In the genomic region with DNA sequence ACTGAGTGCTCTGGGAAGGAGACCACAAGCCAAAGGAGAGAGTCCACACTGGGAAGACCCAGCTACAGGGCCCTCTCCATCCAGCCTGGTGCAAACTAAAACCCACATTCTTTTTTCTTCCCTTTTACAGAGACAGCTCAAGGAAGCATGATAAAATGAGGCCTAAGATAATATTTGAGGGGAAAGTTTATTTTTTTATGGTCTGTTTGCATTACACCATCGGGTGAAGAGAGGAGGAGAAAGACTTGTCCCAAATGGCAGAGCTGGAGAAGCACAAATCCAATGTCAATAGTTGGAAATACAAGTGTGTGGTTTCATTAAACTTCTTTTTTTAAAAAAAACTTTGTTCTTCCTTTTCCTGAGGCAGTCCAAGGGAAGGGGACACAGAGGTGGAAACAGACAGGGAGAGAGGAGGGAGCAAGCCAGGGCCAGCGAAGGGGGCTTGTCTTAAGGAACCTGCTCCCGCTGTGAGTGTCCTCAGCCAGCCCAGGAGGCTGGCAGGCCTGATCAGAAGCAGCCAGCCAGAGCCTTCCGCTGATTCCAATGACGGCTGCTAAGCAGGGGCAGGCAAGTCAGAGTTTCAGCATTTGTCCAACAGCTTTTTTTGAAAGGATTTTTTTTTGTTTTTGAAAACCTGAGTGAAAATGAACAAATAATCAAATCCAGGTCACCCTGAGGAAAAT, we compare ENCODE assay signal across 26 cellular contexts.
"Had no signal": no experiment of that assay in that cellular context is flagged by ENCODE, and none has a peak within 500 bp of the region (broad histone marks: within the 10 kb centered on the region; RNA-seq: fewer than 3 reads in every experiment).

No MANE protein-coding gene starts in this region.

- H3K9me3 Mint-ChIP-seq: activated CD4-positive, alpha-beta T cell treated with anti-CD3 and anti-CD28 coated beads, Interleukin-2, amount 10 ng/mL, durations not matched to agents 24 days and 14 days; activated CD8-positive, alpha-beta T cell treated with anti-CD3 and anti-CD28 coated beads for 36 hours; T-helper 2 cell treated with Interferon-gamma antibody and Interleukin-4, amounts not matched to agents 5 μg/mL and 100 μg/mL, for 36 hours had no signal

- H3K4me1 Mint-ChIP-seq: activated CD4-positive, alpha-beta T cell treated with anti-CD3 and anti-CD28 coated beads, Interleukin-2, amount 10 ng/mL, durations not matched to agents 24 days and 14 days; neural crest cell had no signal

- H3K9me3 ChIP-seq: esophagus squamous epithelium, testis, vagina had no signal

- ATAC-seq: activated CD4-positive, CD25-positive, alpha-beta regulatory T cell treated with anti-CD3 and anti-CD28 coated beads, Interleukin-2, amount 50 U/mL, for 24 hours; activated CD8-positive, alpha-beta T cell treated with anti-CD3 and anti-CD28 coated beads for 36 hours; activated naive CD4-positive, alpha-beta T cell treated with anti-CD3 and anti-CD28 coated beads, Interleukin-2, amount 50 U/mL, for 72 hours; heart left ventricle; left cardiac atrium had no signal

- DNase-seq: activated CD4-positive, alpha-beta T cell treated with anti-CD3 and anti-CD28 coated beads, Interleukin-2, amount 10 ng/mL, durations not matched to agents 24 days and 14 days; activated CD8-positive, alpha-beta T cell treated with anti-CD3 and anti-CD28 coated beads for 36 hours; activated gamma-delta T cell treated with Interleukin-2 at 50 U/mL for 16 hours; aorta; brain microvascular endothelial cell; central memory CD4-positive, alpha-beta T cell; esophagus squamous epithelium; heart left ventricle; islet precursor cell; left cardiac atrium; mesendoderm; naive B cell; retina; spleen; stimulated activated CD4-positive, alpha-beta T cell treated with anti-CD3 and anti-CD28 coated beads, Interleukin-4, amount 100 ng/mL, for 1 hour; stimulated activated naive CD4-positive, alpha-beta T cell; testis had no signal

- H3K4me3 ChIP-seq: coronary artery, esophagus squamous epithelium, heart left ventricle, spleen, testis, vagina had no signal

- H3K4me1 ChIP-seq: heart left ventricle, spleen, testis, vagina had no signal

- H3K36me3 Mint-ChIP-seq: activated naive CD4-positive, alpha-beta T cell treated with anti-CD3 and anti-CD28 coated beads, Interleukin-2, amount 50 U/mL, for 72 hours; naive B cell had no signal

- H3K36me3 ChIP-seq: brain microvascular endothelial cell, esophagus squamous epithelium, heart left ventricle, spleen, vagina had no signal

- H3K27me3 ChIP-seq: brain microvascular endothelial cell, heart left ventricle, spleen, testis, vagina had no signal

- H3K27ac ChIP-seq: brain microvascular endothelial cell, coronary artery, esophagus squamous epithelium, heart left ventricle, spleen, testis, vagina, VCaP had no signal

- H3K4me3 Mint-ChIP-seq: activated CD4-positive, alpha-beta T cell treated with anti-CD3 and anti-CD28 coated beads, Interleukin-2, amount 10 ng/mL, durations not matched to agents 24 days and 14 days; activated CD8-positive, alpha-beta T cell treated with anti-CD3 and anti-CD28 coated beads for 36 hours; neural crest cell; T-helper 2 cell treated with Interferon-gamma antibody and Interleukin-4, amounts not matched to agents 5 μg/mL and 100 μg/mL, for 36 hours; type B pancreatic cell had no signal

- H3K27ac Mint-ChIP-seq: activated CD4-positive, alpha-beta T cell treated with anti-CD3 and anti-CD28 coated beads, Interleukin-2, amount 10 ng/mL, durations not matched to agents 24 days and 14 days; activated CD8-positive, alpha-beta T cell treated with anti-CD3 and anti-CD28 coated beads for 36 hours; activated naive CD4-positive, alpha-beta T cell treated with anti-CD3 and anti-CD28 coated beads, Interleukin-2, amount 50 U/mL, for 72 hours; naive B cell; progenitor cell of endocrine pancreas; T-helper 2 cell treated with Interferon-gamma antibody and Interleukin-4, amounts not matched to agents 5 μg/mL and 100 μg/mL, for 36 hours; type B pancreatic cell had no signal
